ENCODE assay signal across 19 cellular contexts in the genomic region with DNA sequence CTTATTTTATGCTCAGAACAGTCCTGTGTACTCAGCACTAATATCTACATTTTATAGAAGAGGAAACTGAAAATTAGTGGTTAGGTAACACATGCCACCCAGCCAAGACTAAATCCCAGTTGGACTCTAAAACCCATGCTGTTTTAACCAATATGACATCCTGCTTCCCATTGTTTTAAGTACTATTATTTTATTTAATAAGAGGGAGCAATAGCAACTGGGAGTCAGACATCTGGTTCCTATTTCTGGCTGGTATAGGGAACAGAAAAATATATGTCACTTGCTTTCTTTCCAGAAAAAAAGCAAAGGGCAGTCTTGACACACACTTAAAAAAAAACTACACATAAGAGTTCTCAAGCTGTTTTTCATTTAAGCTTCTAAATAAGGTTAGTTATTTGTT.
"Had no signal": no experiment of that assay in that cellular context is flagged by ENCODE, and none has a peak within 500 bp of the region (broad histone marks: within the 10 kb centered on the region; RNA-seq: fewer than 3 reads in every experiment).

No MANE protein-coding gene starts in this region.

- DNase-seq: dorsolateral prefrontal cortex; effector CD8-positive, alpha-beta T cell; glutamatergic neuron; islet precursor cell; mammary epithelial cell; naive thymus-derived CD4-positive, alpha-beta T cell; nephron progenitor cell; psoas muscle; retina; right lobe of liver; stimulated activated CD4-positive, alpha-beta T cell treated with anti-CD3 and anti-CD28 coated beads, Interleukin-4, amount 100 ng/mL, for 1 hour; testis; upper lobe of right lung had no signal

- H3K4me3 ChIP-seq: dorsolateral prefrontal cortex, gastroesophageal sphincter, psoas muscle, right lobe of liver, testis, tibial nerve, upper lobe of right lung, vagina had no signal

- H3K9me3 ChIP-seq: gastroesophageal sphincter, neutrophil, psoas muscle, right lobe of liver, testis, tibial nerve, upper lobe of right lung, vagina had no signal

- H3K27me3 ChIP-seq: dorsolateral prefrontal cortex, gastroesophageal sphincter, neutrophil, right lobe of liver, testis, tibial nerve, upper lobe of right lung, vagina had no signal

- H3K4me1 ChIP-seq: gastroesophageal sphincter, psoas muscle, right lobe of liver, testis, tibial nerve, upper lobe of right lung, vagina had no signal

- ATAC-seq: gastroesophageal sphincter; left lobe of liver; naive thymus-derived CD4-positive, alpha-beta T cell; psoas muscle; right lobe of liver; stimulated activated memory B cell treated with anti-CD40 and anti-IgM and Interleukin-4, amounts not matched to agents 10 μg/mL and 1 μg/mL and 100 μg/mL, for 72 hours; upper lobe of right lung had no signal
